Comparison of ENCODE assay signal across 20 cellular contexts in the genomic region with DNA sequence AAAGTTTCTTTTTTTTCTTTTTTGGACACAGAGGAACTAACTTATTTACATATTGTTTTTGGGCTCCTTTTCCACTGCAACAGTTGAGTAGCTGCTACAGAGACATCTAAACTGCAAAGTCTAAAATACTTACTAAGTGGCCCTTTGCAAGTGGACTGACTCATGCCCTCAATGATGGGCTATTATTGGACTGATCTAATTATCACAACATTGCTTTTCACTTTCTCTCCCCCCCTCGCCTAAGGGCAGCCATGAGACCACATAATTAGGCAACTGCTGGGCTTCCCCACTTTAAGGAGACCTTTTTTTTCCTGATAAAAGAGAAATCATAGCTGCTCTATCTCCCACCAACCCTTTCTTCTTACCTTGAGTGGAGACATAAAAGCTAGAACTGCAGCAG. TPM values are rescaled to one million over a fixed set of nuclear protein-coding genes. Genes with fewer than 3 reads are reported as not detected.
DNase-seq lines count a peak whose midpoint lies in the region; ATAC-seq and TF ChIP-seq lines count a peak whose summit lies in the region.
"Had no signal": no experiment of that assay in that cellular context is flagged by ENCODE, and none has a peak within 500 bp of the region (broad histone marks: within the 10 kb centered on the region; RNA-seq: fewer than 3 reads in every experiment).

No MANE protein-coding gene starts in this region.

- H3K27me3 ChIP-seq in BE2C: no peaks in the 10 kb centered on the region
- H3K27me3 ChIP-seq: MG63, SJCRH30 had no signal

- H3K4me1 ChIP-seq in BE2C: no peaks in the 10 kb centered on the region
- H3K4me1 ChIP-seq: HAP-1 had no signal

- no peaks in the 10 kb centered on the region for H3K9me3 ChIP-seq in BE2C
- H3K9me3 ChIP-seq: HAP-1, MG63, SJCRH30 had no signal

- no peak for TF ChIP-seq CTCF in BE2C (IDR thresholded peaks at IDR 0.05; ENCODE audit: low read depth, low read length)

- DNase-seq in BE2C: peak; percentile 70
- DNase-seq in ELF-1 (ENCODE audit: low read depth, low spot score): peak; percentile 4
- DNase-seq in left kidney (ENCODE audit: low read depth, low spot score): peak; percentile 13
- no peak for DNase-seq in HPDE6-E6E7 (ENCODE audit: extremely low spot score)
- DNase-seq: C1 segment of cervical spinal cord; CD8-positive, alpha-beta memory T cell; DMS53; GM23248; Karpas-422; MG63; NCI-H1048; NCI-H1436; NCI-H2029 treated with DMSO at 0.1 percent for 48 hours; NCI-H510A; PC-9; SJCRH30 had no signal

- H3K4me3 ChIP-seq in BE2C (ENCODE audit: low read depth, low read length): no peak overlapping the region
- H3K4me3 ChIP-seq: GM23248, HAP-1, MG63, PC-9, SJCRH30 had no signal

- no peak for ATAC-seq in SK-N-SH treated with all-trans-retinoic acid at 6 μM for 48 hours
- no peak for ATAC-seq in HG03354 (IDR thresholded peaks at IDR 0.05; ENCODE audit: poor library complexity, severe bottlenecking, unreplicated experiment)
- no peak for ATAC-seq in GM18870 (IDR thresholded peaks at IDR 0.05; ENCODE audit: unreplicated experiment)

- H3K36me3 ChIP-seq in BE2C: no peaks in the 10 kb centered on the region
- H3K36me3 ChIP-seq: HAP-1, MG63, SJCRH30 had no signal

TF ChIP-seq in SK-N-SH treated with all-trans-retinoic acid at 6 μM for 48 hours, 23 proteins besides CTCF, POLR2A, EP300 and RAD21:
- TF ChIP-seq, protein P1, sequence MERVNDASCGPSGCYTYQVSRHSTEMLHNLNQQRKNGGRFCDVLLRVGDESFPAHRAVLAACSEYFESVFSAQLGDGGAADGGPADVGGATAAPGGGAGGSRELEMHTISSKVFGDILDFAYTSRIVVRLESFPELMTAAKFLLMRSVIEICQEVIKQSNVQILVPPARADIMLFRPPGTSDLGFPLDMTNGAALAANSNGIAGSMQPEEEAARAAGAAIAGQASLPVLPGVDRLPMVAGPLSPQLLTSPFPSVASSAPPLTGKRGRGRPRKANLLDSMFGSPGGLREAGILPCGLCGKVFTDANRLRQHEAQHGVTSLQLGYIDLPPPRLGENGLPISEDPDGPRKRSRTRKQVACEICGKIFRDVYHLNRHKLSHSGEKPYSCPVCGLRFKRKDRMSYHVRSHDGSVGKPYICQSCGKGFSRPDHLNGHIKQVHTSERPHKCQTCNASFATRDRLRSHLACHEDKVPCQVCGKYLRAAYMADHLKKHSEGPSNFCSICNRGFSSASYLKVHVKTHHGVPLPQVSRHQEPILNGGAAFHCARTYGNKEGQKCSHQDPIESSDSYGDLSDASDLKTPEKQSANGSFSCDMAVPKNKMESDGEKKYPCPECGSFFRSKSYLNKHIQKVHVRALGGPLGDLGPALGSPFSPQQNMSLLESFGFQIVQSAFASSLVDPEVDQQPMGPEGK (CRISPR knock-in tag; IDR thresholded peaks at IDR 0.05; ENCODE audit: borderline replicate concordance): peak; percentile 80; the same call in 1 of the 2 replicates
- TF ChIP-seq ISL1 (CRISPR knock-in tag; IDR thresholded peaks at IDR 0.05) (peak; percentile 73), RARB (CRISPR knock-in tag; IDR thresholded peaks at IDR 0.05) (no peak)

RNA-seq across cellular contexts. Expression of a gene that starts 47.0 kb away (rescaled TPM):
- 121 TPM for polyA plus RNA-seq in BE2C (2012; ENCODE audit: insufficient read depth, insufficient read length, low read depth)
